Comparison of ENCODE assay signal across 1 cellular context in the genomic region with DNA sequence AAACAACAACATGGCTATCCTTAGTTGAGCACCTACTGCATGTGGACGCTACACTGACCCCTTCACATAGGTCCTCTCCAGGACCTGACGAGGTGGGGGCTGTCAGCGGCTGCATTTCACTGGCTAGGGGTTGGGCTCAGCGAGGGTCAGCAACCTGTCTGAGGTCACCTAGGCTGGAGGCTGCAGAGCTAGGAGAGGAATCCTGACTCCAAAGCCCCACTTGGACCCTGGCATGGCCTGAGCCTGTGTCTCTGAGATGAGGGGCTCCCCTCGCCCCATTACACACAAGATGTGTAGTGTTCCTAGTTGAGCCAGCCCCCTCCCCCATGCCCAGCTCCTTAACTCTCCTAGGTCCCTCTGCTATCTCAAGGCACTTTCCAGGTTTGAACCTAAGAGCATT.
TF ChIP-seq lines count a peak whose summit lies in the region.

No MANE protein-coding gene starts in this region.

TF ChIP-seq in WTC11, 78 proteins besides CTCF, POLR2A, EP300 and RAD21 (continued from another document):
- TF ChIP-seq, protein P1, sequence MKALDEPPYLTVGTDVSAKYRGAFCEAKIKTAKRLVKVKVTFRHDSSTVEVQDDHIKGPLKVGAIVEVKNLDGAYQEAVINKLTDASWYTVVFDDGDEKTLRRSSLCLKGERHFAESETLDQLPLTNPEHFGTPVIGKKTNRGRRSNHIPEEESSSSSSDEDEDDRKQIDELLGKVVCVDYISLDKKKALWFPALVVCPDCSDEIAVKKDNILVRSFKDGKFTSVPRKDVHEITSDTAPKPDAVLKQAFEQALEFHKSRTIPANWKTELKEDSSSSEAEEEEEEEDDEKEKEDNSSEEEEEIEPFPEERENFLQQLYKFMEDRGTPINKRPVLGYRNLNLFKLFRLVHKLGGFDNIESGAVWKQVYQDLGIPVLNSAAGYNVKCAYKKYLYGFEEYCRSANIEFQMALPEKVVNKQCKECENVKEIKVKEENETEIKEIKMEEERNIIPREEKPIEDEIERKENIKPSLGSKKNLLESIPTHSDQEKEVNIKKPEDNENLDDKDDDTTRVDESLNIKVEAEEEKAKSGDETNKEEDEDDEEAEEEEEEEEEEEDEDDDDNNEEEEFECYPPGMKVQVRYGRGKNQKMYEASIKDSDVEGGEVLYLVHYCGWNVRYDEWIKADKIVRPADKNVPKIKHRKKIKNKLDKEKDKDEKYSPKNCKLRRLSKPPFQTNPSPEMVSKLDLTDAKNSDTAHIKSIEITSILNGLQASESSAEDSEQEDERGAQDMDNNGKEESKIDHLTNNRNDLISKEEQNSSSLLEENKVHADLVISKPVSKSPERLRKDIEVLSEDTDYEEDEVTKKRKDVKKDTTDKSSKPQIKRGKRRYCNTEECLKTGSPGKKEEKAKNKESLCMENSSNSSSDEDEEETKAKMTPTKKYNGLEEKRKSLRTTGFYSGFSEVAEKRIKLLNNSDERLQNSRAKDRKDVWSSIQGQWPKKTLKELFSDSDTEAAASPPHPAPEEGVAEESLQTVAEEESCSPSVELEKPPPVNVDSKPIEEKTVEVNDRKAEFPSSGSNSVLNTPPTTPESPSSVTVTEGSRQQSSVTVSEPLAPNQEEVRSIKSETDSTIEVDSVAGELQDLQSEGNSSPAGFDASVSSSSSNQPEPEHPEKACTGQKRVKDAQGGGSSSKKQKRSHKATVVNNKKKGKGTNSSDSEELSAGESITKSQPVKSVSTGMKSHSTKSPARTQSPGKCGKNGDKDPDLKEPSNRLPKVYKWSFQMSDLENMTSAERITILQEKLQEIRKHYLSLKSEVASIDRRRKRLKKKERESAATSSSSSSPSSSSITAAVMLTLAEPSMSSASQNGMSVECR (CRISPR knock-in tag; IDR thresholded peaks at IDR 0.05; ENCODE audit: borderline replicate concordance) = no peak
- no peak for TF ChIP-seq EMX1 (CRISPR knock-in tag; IDR thresholded peaks at IDR 0.05)
TF ChIP-seq in WTC11: peak in this region for 0.
